19 cellular contexts compared by ENCODE assay signal in the genomic region with DNA sequence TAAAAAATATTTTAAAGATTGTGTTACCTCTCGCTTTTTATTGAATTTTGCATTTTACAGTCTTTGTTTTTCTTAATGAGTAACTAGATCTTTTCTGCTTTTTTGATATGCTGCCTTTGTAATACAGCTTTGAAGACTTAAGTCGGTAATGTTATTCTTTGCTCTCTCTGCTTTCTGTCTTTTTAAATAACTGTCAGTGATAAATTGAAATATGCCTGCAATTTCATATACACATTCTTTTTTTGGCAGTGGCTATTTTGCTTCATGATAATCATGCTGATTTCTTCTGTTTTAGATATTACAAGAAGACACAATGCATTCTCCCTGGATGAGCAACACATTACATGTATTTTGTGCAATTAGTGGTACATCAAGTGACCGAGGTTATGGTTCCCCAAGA. TPM values are rescaled to one million over a fixed set of nuclear protein-coding genes. Genes with fewer than 3 reads are reported as not detected.
DNase-seq lines count a peak whose midpoint lies in the region; TF ChIP-seq lines count a peak whose summit lies in the region.
"Had no signal": no experiment of that assay in that cellular context is flagged by ENCODE, and none has a peak within 500 bp of the region (broad histone marks: within the 10 kb centered on the region; RNA-seq: fewer than 3 reads in every experiment).

No MANE protein-coding gene starts in this region.

- H3K27me3 ChIP-seq in breast epithelium: peaks cover 0 to 6% of the 10 kb centered on the region in 2 donors
- H3K27me3 ChIP-seq: BLaER1 had no signal

- no peak for TF ChIP-seq CTCF in fibroblast of pulmonary artery (IDR thresholded peaks at IDR 0.05; ENCODE audit: low read length, missing control alignments)
- no peak for TF ChIP-seq CTCF in breast epithelium (IDR thresholded peaks at IDR 0.05)

- H3K36me3 ChIP-seq in breast epithelium: no peaks in the 10 kb centered on the region
- H3K36me3 ChIP-seq: HAP-1 had no signal

- intact Hi-C loops in breast epithelium (cut with DNase I; ENCODE audit: low total_unique reads): no loop called here

- peaks cover 0 to 2% of the 10 kb centered on the region in 2 donors for H3K4me1 ChIP-seq in breast epithelium
- H3K4me1 ChIP-seq: BLaER1 had no signal

- no peak for TF ChIP-seq POLR2A in breast epithelium (IDR thresholded peaks at IDR 0.05)

- H3K4me3 ChIP-seq in fibroblast of pulmonary artery (replicated peaks; ENCODE audit: low read depth, low read length) (no peak overlapping the region), breast epithelium (no peak overlapping the region)
- H3K4me3 ChIP-seq: BLaER1, GM12878, GM23338, HAP-1 had no signal

- no peaks in the 10 kb centered on the region for H3K9me3 ChIP-seq in breast epithelium
- H3K9me3 ChIP-seq: BLaER1, HAP-1 had no signal

- H3K27ac ChIP-seq in breast epithelium: no peak overlapping the region
- H3K27ac ChIP-seq: 22Rv1, BLaER1, C4-2B had no signal

- peak; percentile 10 for DNase-seq in NCI-H526 treated with DMSO at 0.1 percent for 48 hours (lab: John Stamatoyannopoulos, UW)
- no peak for DNase-seq in NCI-H526 (lab: John Stamatoyannopoulos, UW)
- peak; percentile 34 for DNase-seq in amniotic epithelial cell (ENCODE audit: low read depth)
- DNase-seq in fibroblast of pulmonary artery (ENCODE audit: low read depth): peak; percentile 4
- DNase-seq in central memory CD4-positive, alpha-beta T cell: no peak
- DNase-seq in breast epithelium (ENCODE audit: low spot score in 2 of 2): no peak
- DNase-seq: CD4-positive, CD25-positive, alpha-beta regulatory T cell; CD8-positive, alpha-beta memory T cell; DMS 273 treated with DMSO at 0.1 percent for 48 hours; DMS79; EL; GDM1; HFFc6 had no signal

RNA-seq across cellular contexts. Expression of a gene that starts 42.0 kb away (rescaled TPM):
- 10 to 100 TPM; 71.4 to 80.8 (median 77.4) TPM for total RNA-seq in breast epithelium
- total RNA-seq: CD4-positive, CD25-positive, alpha-beta regulatory T cell had no signal

Comparison
In these comparisons a context has a peak if more than half of its experiments do, and no peak if none do; other contexts are left out.
1. DNase-seq: peak in NCI-H526 treated with DMSO at 0.1 percent for 48 hours (single experiment), amniotic epithelial cell (single experiment) and fibroblast of pulmonary artery (single experiment); none in NCI-H526 (0 of 2), central memory CD4-positive, alpha-beta T cell (single experiment) and breast epithelium (0 of 2).